Comparison of ENCODE assay signal across 14 cellular contexts in genomic region chr6:151387175-151387574, GRCh38. TPM values are rescaled to one million over a fixed set of nuclear protein-coding genes. Genes with fewer than 3 reads are reported as not detected.
DNase-seq lines count a peak whose midpoint lies in the region; ATAC-seq and TF ChIP-seq lines count a peak whose summit lies in the region.
"Had no signal": no experiment of that assay in that cellular context is flagged by ENCODE, and none has a peak within 500 bp of the region (broad histone marks: within the 10 kb centered on the region; RNA-seq: fewer than 3 reads in every experiment).

No MANE protein-coding gene starts in this region.

- H4K91ac ChIP-seq in trophoblast cell (ENCODE audit: low read depth, low read length) = peak overlapping the region; percentile 18

- no peak overlapping the region for H4K8ac ChIP-seq in trophoblast cell (ENCODE audit: low read depth, low read length)

- no peak overlapping the region for H3K4me2 ChIP-seq in trophoblast cell (ENCODE audit: low read length)

- H3K4me3 Mint-ChIP-seq in T-helper 2 cell treated with Interferon-gamma antibody and Interleukin-4, amounts not matched to agents 5 μg/mL and 100 μg/mL, for 36 hours = peak overlapping the region; percentile 24
- no peak overlapping the region for H3K4me3 Mint-ChIP-seq in endodermal cell
- no peak overlapping the region for H3K4me3 Mint-ChIP-seq in activated T-helper 17 cell treated with anti-CD3 and anti-CD28 coated beads, Interleukin-2, amount 50 U/mL, for 72 hours

- peak overlapping the region; percentile 47 for H3K4ac ChIP-seq in trophoblast cell (ENCODE audit: low read depth, low read length)

- TF ChIP-seq CTCF in Panc1 (IDR thresholded peaks at IDR 0.05) (no peak), endodermal cell (conservative IDR thresholded peaks at IDR 0.05) (no peak)

- no peaks in the 10 kb centered on the region for H3K9me3 Mint-ChIP-seq in T-helper 2 cell treated with Interferon-gamma antibody and Interleukin-4, amounts not matched to agents 5 μg/mL and 100 μg/mL, for 36 hours
- no peaks in the 10 kb centered on the region for H3K9me3 Mint-ChIP-seq in endodermal cell
- H3K9me3 Mint-ChIP-seq in activated T-helper 17 cell treated with anti-CD3 and anti-CD28 coated beads, Interleukin-2, amount 50 U/mL, for 72 hours = no peaks in the 10 kb centered on the region
- H3K9me3 Mint-ChIP-seq: nephron progenitor cell had no signal

- no peaks in the 10 kb centered on the region for H3K27me3 ChIP-seq in Panc1 (ENCODE audit: control insufficient read depth, insufficient read depth, low read length)
- no peaks in the 10 kb centered on the region for H3K27me3 ChIP-seq in endodermal cell (ENCODE audit: control insufficient read depth, insufficient read depth, low read length, poor library complexity, severe bottlenecking)
- no peaks in the 10 kb centered on the region for H3K27me3 ChIP-seq in trophoblast cell (ENCODE audit: insufficient read depth, low read length)

- 90 to 95% methylated on average over 7 of the region's 7 CpGs for WGBS in endodermal cell (ENCODE audit: insufficient coverage in 1 of 2, insufficient read length in 1 of 2), 2 experiments
- WGBS in trophoblast cell (ENCODE audit: extremely low coverage, insufficient coverage, insufficient read length) = no CpG with 5 or more reads among the region's 7 CpGs

- no peak for DNase-seq in T-helper 2 cell treated with Interferon-gamma antibody and Interleukin-4, amounts not matched to agents 5 μg/mL and 100 μg/mL, for 36 hours (ENCODE audit: low spot score)
- DNase-seq in T-helper 2 cell (no peak), Panc1 (ENCODE audit: low read depth, low spot score) (no peak), endodermal cell (no peak), trophoblast cell (no peak), NAMALWA (ENCODE audit: low spot score) (no peak), DMS 273 (lab: John Stamatoyannopoulos, UW; ENCODE audit: unreplicated experiment) (no peak)
- DNase-seq: activated CD4-positive, alpha-beta T cell treated with anti-CD3 and anti-CD28 coated beads, Interleukin-2, amount 50 U/mL, for 48 hours; effector CD8-positive, alpha-beta T cell; NCI-H146; nephron progenitor cell; retina; Right ventricle myocardium superior had no signal

- H3K79me2 ChIP-seq in trophoblast cell (ENCODE audit: control insufficient read depth, insufficient read depth, low read length, poor library complexity) = peaks cover 16% of the 10 kb centered on the region

- no peak overlapping the region for H3K9ac ChIP-seq in endodermal cell (ENCODE audit: extremely low read depth, low read length, poor library complexity, severe bottlenecking)
- no peak overlapping the region for H3K9ac ChIP-seq in trophoblast cell (ENCODE audit: low read length)

- peaks cover 23% of the 10 kb centered on the region for H3K36me3 Mint-ChIP-seq in T-helper 2 cell treated with Interferon-gamma antibody and Interleukin-4, amounts not matched to agents 5 μg/mL and 100 μg/mL, for 36 hours (ENCODE audit: low read depth)
- H3K36me3 Mint-ChIP-seq in endodermal cell (ENCODE audit: low read depth) = peaks cover 11% of the 10 kb centered on the region
- peaks cover 29% of the 10 kb centered on the region for H3K36me3 Mint-ChIP-seq in activated T-helper 17 cell treated with anti-CD3 and anti-CD28 coated beads, Interleukin-2, amount 50 U/mL, for 72 hours (ENCODE audit: low read depth)

- H3K27ac ChIP-seq in Panc1 (ENCODE audit: low read length) (peak overlapping the region; percentile 9; the same call in 1 of the 2 replicates), endodermal cell (ENCODE audit: low read depth, low read length) (no peak overlapping the region), trophoblast cell (ENCODE audit: low read depth, low read length) (no peak overlapping the region)

- H2AFZ ChIP-seq in trophoblast cell (ENCODE audit: insufficient read depth, low read length, poor library complexity) = no peak overlapping the region

- no peak overlapping the region for H2BK5ac ChIP-seq in trophoblast cell (ENCODE audit: low read depth, low read length, poor library complexity)

- no peak overlapping the region for H2AK5ac ChIP-seq in trophoblast cell (ENCODE audit: low read length)

- H3K9me3 ChIP-seq in Panc1 (ENCODE audit: control insufficient read depth, insufficient read depth, low read depth, low read length) = no peaks in the 10 kb centered on the region
- no peaks in the 10 kb centered on the region for H3K9me3 ChIP-seq in endodermal cell (ENCODE audit: control insufficient read depth, low read length)
- H3K9me3 ChIP-seq in trophoblast cell (ENCODE audit: insufficient read depth, low read depth, low read length) = no peaks in the 10 kb centered on the region

- peaks cover 22% of the 10 kb centered on the region for H3K79me1 ChIP-seq in trophoblast cell (ENCODE audit: low read length)

- no peak overlapping the region for H3K23ac ChIP-seq in trophoblast cell (ENCODE audit: low read length)

- H2BK120ac ChIP-seq in trophoblast cell (ENCODE audit: insufficient read depth, low read length, poor library complexity) = no peak overlapping the region

- H3K27ac Mint-ChIP-seq in T-helper 2 cell treated with Interferon-gamma antibody and Interleukin-4, amounts not matched to agents 5 μg/mL and 100 μg/mL, for 36 hours = no peak overlapping the region
- peak overlapping the region; percentile 76 for H3K27ac Mint-ChIP-seq in endodermal cell
- H3K27ac Mint-ChIP-seq in activated T-helper 17 cell treated with anti-CD3 and anti-CD28 coated beads, Interleukin-2, amount 50 U/mL, for 72 hours = no peak overlapping the region

- in situ Hi-C loops in Panc1 (cut with HindIII; ENCODE audit: low pct_unique_long_range_greater_than_20kb, low sequenced_read_pairs) = no loop called here

- H3K14ac ChIP-seq in trophoblast cell (ENCODE audit: low read length) = no peak overlapping the region

- H3K4me1 Mint-ChIP-seq in T-helper 2 cell treated with Interferon-gamma antibody and Interleukin-4, amounts not matched to agents 5 μg/mL and 100 μg/mL, for 36 hours (ENCODE audit: low read depth) = peaks cover 44% of the 10 kb centered on the region
- H3K4me1 Mint-ChIP-seq in endodermal cell = peaks cover 25% of the 10 kb centered on the region
- peaks cover 19% of the 10 kb centered on the region for H3K4me1 Mint-ChIP-seq in activated T-helper 17 cell treated with anti-CD3 and anti-CD28 coated beads, Interleukin-2, amount 50 U/mL, for 72 hours

- H3K36me3 ChIP-seq in Panc1 (ENCODE audit: control insufficient read depth, insufficient read depth, low read length) (peaks cover 2% of the 10 kb centered on the region), endodermal cell (ENCODE audit: control insufficient read depth, insufficient read depth, low read length) (peaks cover 12% of the 10 kb centered on the region), trophoblast cell (ENCODE audit: control insufficient read depth in 1 of 2, insufficient read depth in 2 of 2, low read length in 2 of 2) (peaks cover 2 to 3% of the 10 kb centered on the region in 2 experiments)

- H4K12ac ChIP-seq in trophoblast cell (ENCODE audit: low read depth, low read length) = no peak overlapping the region

- H3K4me1 ChIP-seq in Panc1 (ENCODE audit: control insufficient read depth, insufficient read depth, low read length) (peaks cover 24% of the 10 kb centered on the region), endodermal cell (ENCODE audit: control insufficient read depth, insufficient read depth, low read length) (peaks cover 4% of the 10 kb centered on the region), trophoblast cell (ENCODE audit: control insufficient read depth in 1 of 2, insufficient read depth in 2 of 2, low read length in 2 of 2) (peaks cover 0 to 3% of the 10 kb centered on the region in 2 experiments)

- no peak for ATAC-seq in Panc1
- ATAC-seq in activated T-helper 17 cell treated with anti-CD3 and anti-CD28 coated beads, Interleukin-2, amount 50 U/mL, for 72 hours (replicated peaks) = no peak

- H3K18ac ChIP-seq in trophoblast cell (ENCODE audit: low read length) = no peak overlapping the region

- no peak overlapping the region for H2BK12ac ChIP-seq in trophoblast cell (ENCODE audit: low read length)

- BruUV-seq in Panc1 (replicated peaks; lab: Mats Ljungman, UMichigan) = no TSS peak

- POLR2A ChIA-PET in Panc1 (lab: Charles Lee) = no interaction called here

- H3K27me3 Mint-ChIP-seq in T-helper 2 cell treated with Interferon-gamma antibody and Interleukin-4, amounts not matched to agents 5 μg/mL and 100 μg/mL, for 36 hours (ENCODE audit: low read depth) = no peaks in the 10 kb centered on the region
- H3K27me3 Mint-ChIP-seq in endodermal cell (ENCODE audit: insufficient read depth) = no peaks in the 10 kb centered on the region
- no peaks in the 10 kb centered on the region for H3K27me3 Mint-ChIP-seq in activated T-helper 17 cell treated with anti-CD3 and anti-CD28 coated beads, Interleukin-2, amount 50 U/mL, for 72 hours

- CTCF ChIA-PET in Panc1 (lab: Charles Lee) = no interaction called here

- intact Hi-C loops in Panc1 (cut with micrococcal nuclease; ENCODE audit: unreplicated experiment) = no loop called here

- H3K4me3 ChIP-seq in Panc1 (ENCODE audit: low read depth in 2 of 2, low read length in 2 of 2) (no peak overlapping the region), endodermal cell (ENCODE audit: low read length) (no peak overlapping the region), trophoblast cell (ENCODE audit: low read depth, low read length) (no peak overlapping the region)

RNA-seq across cellular contexts. Expression of gene ZBTB2, which starts 4.2 kb away (rescaled TPM):
- total RNA-seq in Panc1 (2021; ENCODE audit: unreplicated experiment) = 16.2 TPM
- polyA plus RNA-seq in Panc1 (2012; ENCODE audit: insufficient read length) = 10.3 TPM
- 10 to 100 TPM; 11.4 to 15.2 TPM for total RNA-seq in endodermal cell
- polyA plus RNA-seq in endodermal cell (2013, experiment 1 of 2) = 11.3 TPM
- polyA plus RNA-seq in endodermal cell (2013, experiment 2 of 2) = 11.1 TPM
- polyA plus RNA-seq in trophoblast cell (2013) = 26.4 and 27.4 TPM in 2 replicates
- 10 to 100 TPM; 12.9 to 19.0 TPM for total RNA-seq in activated T-helper 17 cell treated with anti-CD3 and anti-CD28 coated beads, Interleukin-2, amount 50 U/mL, for 72 hours
